9 cellular contexts compared by ENCODE assay signal in genomic region chr15:73981761-73982222, GRCh38. TPM values are rescaled to one million over a fixed set of nuclear protein-coding genes. Genes with fewer than 3 reads are reported as not detected.
DNase-seq lines count a peak whose midpoint lies in the region; ATAC-seq and TF ChIP-seq lines count a peak whose summit lies in the region.
"Had no signal": no experiment of that assay in that cellular context is flagged by ENCODE, and none has a peak within 500 bp of the region (broad histone marks: within the 10 kb centered on the region; RNA-seq: fewer than 3 reads in every experiment).

No MANE protein-coding gene starts in this region.

- H3K4me3 Mint-ChIP-seq in naive B cell, result peak overlapping the region in 6 of 8 donors; percentile 57 to 82 (median 70)

- no peak overlapping the region for H3K4me3 ChIP-seq in cardiac fibroblast (replicated peaks in 1 of 2; ENCODE audit: low read depth in 2 of 2, low read length in 2 of 2)

- peak overlapping the region in 5 of 6 donors; percentile 17 to 87 (median 49) for H3K27ac Mint-ChIP-seq in naive B cell

- H3K9me3 Mint-ChIP-seq in naive B cell, result no peaks in the 10 kb centered on the region

- peak; percentile 62 for DNase-seq in A172 (ENCODE audit: low spot score)
- peak; percentile 71 for DNase-seq in M059J (ENCODE audit: low read depth)
- DNase-seq in cardiac fibroblast (ENCODE audit: low read depth in 2 of 2), result peak; percentile 40 to 54
- no peak for DNase-seq in naive B cell
- no peak for DNase-seq in pons (ENCODE audit: low spot score)
- DNase-seq in T1000 (lab: John Stamatoyannopoulos, UW), result no peak
- DNase-seq: glutamatergic neuron had no signal

- H3K27me3 Mint-ChIP-seq in naive B cell, result peaks cover 0 to 6% (median under 1%) of the 10 kb centered on the region in 3 donors

- peaks cover 0 to 19% of the 10 kb centered on the region in 2 donors for H3K36me3 Mint-ChIP-seq in naive B cell

- no peak for ATAC-seq in naive B cell (ENCODE audit: low read depth in 2 of 2)
- no peak for ATAC-seq in HG02759 (IDR thresholded peaks at IDR 0.05; ENCODE audit: unreplicated experiment)
- no peak for ATAC-seq in HG03442 (IDR thresholded peaks at IDR 0.05; ENCODE audit: unreplicated experiment)

- no peak for TF ChIP-seq CTCF in cardiac fibroblast (IDR thresholded peaks at IDR 0.05; ENCODE audit: low read depth, low read length)

- peaks cover 40 to 50% (median 49%) of the 10 kb centered on the region in 3 donors for H3K4me1 Mint-ChIP-seq in naive B cell

RNA-seq across cellular contexts. Expression of gene STOML1, which starts 10.3 kb away (rescaled TPM):
- 14.6 and 26.8 TPM in 2 replicates for total RNA-seq in A172 (2014; rRNA removed; shearing (Covaris generic))
- 12.5 and 19.9 TPM in 2 replicates for total RNA-seq in M059J (2014; rRNA removed; shearing (Covaris generic))
- polyA plus RNA-seq in naive B cell (ENCODE audit: low read depth in 6 of 6), result 10 to 100 TPM in 3 of 6 donors, 1 to 10 TPM in 3; 8.6 to 18.4 (median 9.9) TPM

RNA-seq across cellular contexts. Expression of gene PML, which starts 12.7 kb away (rescaled TPM):
- 59.9 and 61.1 TPM in 2 replicates for total RNA-seq in A172 (2014; rRNA removed; shearing (Covaris generic))
- 24.5 and 74.6 TPM in 2 replicates for total RNA-seq in M059J (2014; rRNA removed; shearing (Covaris generic))
- 10 to 100 TPM in 5 of 6 donors, 1 to 10 TPM in 1; 6.4 to 39.8 (median 18.9) TPM for polyA plus RNA-seq in naive B cell (ENCODE audit: low read depth in 6 of 6)

RNA-seq across cellular contexts. Expression of gene LOXL1, which starts 55.5 kb away (rescaled TPM):
- 91.0 and 92.8 TPM in 2 replicates for total RNA-seq in A172 (2014; rRNA removed; shearing (Covaris generic))
- total RNA-seq in M059J (2014; rRNA removed; shearing (Covaris generic)), result 120 and 189 TPM in 2 replicates
- polyA plus RNA-seq in naive B cell (ENCODE audit: low read depth in 6 of 6), result under 1 TPM in 2 of 6 donors, not detected in 4; 0.19 to 0.48 TPM

Comparison
In these comparisons a context has a peak if more than half of its experiments do, and no peak if none do; other contexts are left out.
1. DNase-seq: peak in A172 (single experiment), M059J (single experiment) and cardiac fibroblast (2 of 2); none in naive B cell (single experiment), pons (single experiment) and T1000 (single experiment).